ENCODE assay signal across 37 cellular contexts in the genomic region with DNA sequence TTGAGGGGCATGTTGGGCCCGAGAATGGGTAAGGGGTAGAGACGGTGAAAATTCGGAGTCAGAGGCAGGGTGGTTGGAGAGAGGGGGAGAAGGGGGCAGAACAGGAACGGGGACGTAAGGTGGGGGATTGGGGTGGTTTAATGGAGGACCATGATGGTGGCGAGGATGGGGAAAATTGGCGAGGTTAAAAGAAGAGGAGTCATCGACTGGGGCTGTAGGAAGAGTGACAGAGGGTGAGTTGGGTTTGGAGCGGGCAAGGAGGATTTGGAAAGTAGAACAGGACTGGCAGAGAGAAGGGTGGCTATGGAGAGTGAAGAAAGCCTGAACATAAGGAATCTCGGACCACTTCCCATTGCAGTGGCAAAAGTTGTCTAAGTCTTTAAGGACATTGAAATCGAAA. TPM values are rescaled to one million over a fixed set of nuclear protein-coding genes. Genes with fewer than 3 reads are reported as not detected.
"Had no signal": no experiment of that assay in that cellular context is flagged by ENCODE, and none has a peak within 500 bp of the region (broad histone marks: within the 10 kb centered on the region; RNA-seq: fewer than 3 reads in every experiment).

No MANE protein-coding gene starts in this region.

- H3K4me1 ChIP-seq: colonic mucosa, esophagus squamous epithelium, gastroesophageal sphincter, heart right ventricle had no signal

- H3K4me3 ChIP-seq: colonic mucosa, esophagus squamous epithelium, gastroesophageal sphincter, heart right ventricle had no signal

- H3K27me3 ChIP-seq: colonic mucosa had no signal

- H3K9me3 Mint-ChIP-seq: activated B cell treated with CpG ODN at 0.5 μM for 24 hours; activated CD8-positive, alpha-beta T cell treated with anti-CD3 and anti-CD28 coated beads for 36 hours; activated naive CD4-positive, alpha-beta T cell treated with anti-CD3 and anti-CD28 coated beads, Interleukin-2, amount 50 U/mL, for 24 hours; activated T-cell treated with anti-CD3 and anti-CD28 coated beads, Interleukin-2, amount 50 U/mL, for 4 hours; activated T-helper 2 cell treated with anti-CD3 and anti-CD28 coated beads, Interferon-gamma antibody, Interleukin-2, Interleukin-4, amounts not matched to agents 10 μg/mL and 5 μg/mL and 100 μg/mL, durations not matched to agents 14 hours and 24 hours and 36 hours; T-helper 2 cell treated with Interferon-gamma antibody and Interleukin-4, amounts not matched to agents 5 μg/mL and 100 μg/mL, for 36 hours had no signal

- H3K36me3 Mint-ChIP-seq: activated naive CD4-positive, alpha-beta T cell treated with anti-CD3 and anti-CD28 coated beads, Interleukin-2, amount 50 U/mL, for 24 hours; activated naive CD8-positive, alpha-beta T cell treated with anti-CD3 and anti-CD28 coated beads, Interleukin-2, amount 10 ng/mL, durations not matched to agents 7 days and 5 days had no signal

- ATAC-seq: activated CD4-positive, CD25-positive, alpha-beta regulatory T cell treated with anti-CD3 and anti-CD28 coated beads, Interleukin-2, amount 50 U/mL, for 24 hours; activated CD8-positive, alpha-beta T cell treated with anti-CD3 and anti-CD28 coated beads for 36 hours; activated T-cell treated with anti-CD3 and anti-CD28 coated beads, Interleukin-2, amount 50 U/mL, for 4 hours; gastroesophageal sphincter; heart right ventricle; T-helper 17 cell had no signal

- H3K36me3 ChIP-seq: brain microvascular endothelial cell, colonic mucosa, esophagus squamous epithelium, gastroesophageal sphincter, heart right ventricle, WERI-Rb-1 had no signal

- H3K4me1 Mint-ChIP-seq: activated B cell treated with CpG ODN at 0.5 μM for 24 hours; activated naive CD4-positive, alpha-beta T cell treated with anti-CD3 and anti-CD28 coated beads, Interleukin-2, amount 50 U/mL, for 24 hours had no signal

- H3K27ac ChIP-seq: brain microvascular endothelial cell, colonic mucosa, epithelial cell of prostate, esophagus squamous epithelium, gastroesophageal sphincter, heart right ventricle, WERI-Rb-1 had no signal

- H3K27me3 Mint-ChIP-seq: activated CD8-positive, alpha-beta T cell treated with anti-CD3 and anti-CD28 coated beads for 36 hours; activated naive CD4-positive, alpha-beta T cell treated with anti-CD3 and anti-CD28 coated beads, Interleukin-2, amount 50 U/mL, for 24 hours; T-helper 17 cell had no signal

- H3K9me3 ChIP-seq: colonic mucosa had no signal

- H3K27ac Mint-ChIP-seq: activated B cell treated with CpG ODN at 0.5 μM for 24 hours; activated CD8-positive, alpha-beta T cell treated with anti-CD3 and anti-CD28 coated beads for 36 hours; activated naive CD4-positive, alpha-beta T cell treated with anti-CD3 and anti-CD28 coated beads for 36 hours; activated naive CD4-positive, alpha-beta T cell treated with anti-CD3 and anti-CD28 coated beads, Interleukin-2, amount 50 U/mL, for 24 hours; activated naive CD8-positive, alpha-beta T cell treated with anti-CD3 and anti-CD28 coated beads, Interleukin-2, amount 10 ng/mL, durations not matched to agents 7 days and 5 days; activated T-helper 1 cell treated with anti-CD3 and anti-CD28 coated beads, Interleukin-12 subunit alpha, Interleukin-12 subunit beta, Interleukin-2, Interleukin-4 antibody, amounts not matched to agents 30 ng/mL and 10 ng/mL and 1 ng/mL, durations not matched to agents 14 hours and 24 hours and 36 hours; activated T-helper 2 cell treated with anti-CD3 and anti-CD28 coated beads, Interferon-gamma antibody, Interleukin-2, Interleukin-4, amounts not matched to agents 10 μg/mL and 5 μg/mL and 100 μg/mL, durations not matched to agents 14 hours and 24 hours and 36 hours; T-helper 17 cell; T-helper 2 cell treated with Interferon-gamma antibody and Interleukin-4, amounts not matched to agents 5 μg/mL and 100 μg/mL, for 36 hours had no signal

- FAIRE-seq: astrocyte, endometrium, endothelial cell of umbilical vein had no signal

- H3K4me3 Mint-ChIP-seq: activated B cell treated with CpG ODN at 0.5 μM for 24 hours; activated CD8-positive, alpha-beta T cell treated with anti-CD3 and anti-CD28 coated beads for 36 hours; activated naive CD4-positive, alpha-beta T cell treated with anti-CD3 and anti-CD28 coated beads for 36 hours; activated naive CD4-positive, alpha-beta T cell treated with anti-CD3 and anti-CD28 coated beads, Interleukin-2, amount 50 U/mL, for 24 hours; activated naive CD8-positive, alpha-beta T cell treated with anti-CD3 and anti-CD28 coated beads, Interleukin-2, amount 10 ng/mL, durations not matched to agents 7 days and 5 days; activated T-cell treated with anti-CD3 and anti-CD28 coated beads, Interleukin-2, amount 50 U/mL, for 4 hours; activated T-helper 1 cell treated with anti-CD3 and anti-CD28 coated beads, Interleukin-12 subunit alpha, Interleukin-12 subunit beta, Interleukin-2, Interleukin-4 antibody, amounts not matched to agents 30 ng/mL and 10 ng/mL and 1 ng/mL, durations not matched to agents 14 hours and 24 hours and 36 hours; T-helper 17 cell; T-helper 2 cell treated with Interferon-gamma antibody and Interleukin-4, amounts not matched to agents 5 μg/mL and 100 μg/mL, for 36 hours had no signal

- DNase-seq: activated B cell treated with CpG ODN at 0.5 μM for 24 hours; activated CD4-positive, alpha-beta T cell treated with anti-CD3 and anti-CD28 coated beads for 48 hours; activated CD4-positive, alpha-beta T cell treated with anti-CD3 and anti-CD28 coated beads, Interleukin-2, amount 50 U/mL, for 1 hour; activated CD4-positive, alpha-beta T cell treated with anti-CD3 and anti-CD28 coated beads, Interleukin-2, amount 50 U/mL, for 48 hours; activated CD8-positive, alpha-beta memory T cell treated with anti-CD3 and anti-CD28 coated beads for 24 hours; activated CD8-positive, alpha-beta T cell treated with anti-CD3 and anti-CD28 coated beads for 36 hours; activated effector memory CD4-positive, alpha-beta T cell treated with anti-CD3 and anti-CD28 coated beads, Interleukin-2, amount 50 U/mL, for 16 hours; activated naive CD4-positive, alpha-beta T cell treated with anti-CD3 and anti-CD28 coated beads for 36 hours; activated naive CD8-positive, alpha-beta T cell treated with anti-CD3 and anti-CD28 coated beads, Interleukin-2, amount 10 ng/mL, durations not matched to agents 7 days and 5 days; activated T-cell treated with anti-CD3 and anti-CD28 coated beads, Interleukin-2, amount 50 U/mL, for 4 hours; amniotic stem cell; anterior cingulate cortex; brain microvascular endothelial cell; caudate nucleus; cerebellar nuclear complex; colonic mucosa; effector CD8-positive, alpha-beta T cell; esophagus squamous epithelium; foreskin melanocyte; heart right ventricle; T-helper 1 cell; T-helper 17 cell; T1000; WERI-Rb-1 had no signal

RNA-seq across cellular contexts. Expression of a gene that starts 13.9 kb away (rescaled TPM):
- total RNA-seq: activated B cell treated with CpG ODN at 0.5 μM for 24 hours; activated CD8-positive, alpha-beta T cell treated with anti-CD3 and anti-CD28 coated beads for 36 hours; activated naive CD4-positive, alpha-beta T cell treated with anti-CD3 and anti-CD28 coated beads for 36 hours; activated naive CD8-positive, alpha-beta T cell treated with anti-CD3 and anti-CD28 coated beads, Interleukin-2, amount 10 ng/mL, durations not matched to agents 7 days and 5 days; activated T-cell treated with anti-CD3 and anti-CD28 coated beads, Interleukin-2, amount 50 U/mL, for 4 hours; activated T-helper 1 cell treated with anti-CD3 and anti-CD28 coated beads, Interleukin-12 subunit alpha, Interleukin-12 subunit beta, Interleukin-2, Interleukin-4 antibody, amounts not matched to agents 30 ng/mL and 10 ng/mL and 1 ng/mL, durations not matched to agents 14 hours and 24 hours and 36 hours; activated T-helper 2 cell treated with anti-CD3 and anti-CD28 coated beads, Interferon-gamma antibody, Interleukin-2, Interleukin-4, amounts not matched to agents 10 μg/mL and 5 μg/mL and 100 μg/mL, durations not matched to agents 14 hours and 24 hours and 36 hours; astrocyte; colonic mucosa; dermis microvascular lymphatic vessel endothelial cell; endothelial cell of umbilical vein; esophagus squamous epithelium; fibroblast of villous mesenchyme; gastroesophageal sphincter; glomerular endothelial cell; heart right ventricle; T-helper 17 cell had no signal
- polyA plus RNA-seq: endothelial cell of umbilical vein, heart right ventricle had no signal
